Comparison of ENCODE assay signal across 11 cellular contexts in genomic region chr10:13949844-13950542, GRCh38.
DNase-seq lines count a peak whose midpoint lies in the region; ATAC-seq, FAIRE-seq and TF ChIP-seq lines count a peak whose summit lies in the region.
"Had no signal": no experiment of that assay in that cellular context is flagged by ENCODE, and none has a peak within 500 bp of the region (broad histone marks: within the 10 kb centered on the region; RNA-seq: fewer than 3 reads in every experiment).

No MANE protein-coding gene starts in this region.

- H3K36me3 ChIP-seq in bronchial epithelial cell (ENCODE audit: control insufficient read depth, insufficient read depth, low read length) (no peaks in the 10 kb centered on the region), right atrium auricular region (no peaks in the 10 kb centered on the region), suprapubic skin (no peaks in the 10 kb centered on the region)
- H3K36me3 ChIP-seq: upper lobe of left lung had no signal

- FAIRE-seq in bronchial epithelial cell (lab: Jason Lieb, UNC): no peak

- no peak for TF ChIP-seq EP300 in suprapubic skin (IDR thresholded peaks at IDR 0.05)

- H3K4me1 ChIP-seq in right atrium auricular region (peaks cover 0 to 10% of the 10 kb centered on the region in 2 donors), suprapubic skin (peaks cover 13% of the 10 kb centered on the region)

- ATAC-seq in GM21381 (IDR thresholded peaks at IDR 0.05; ENCODE audit: unreplicated experiment): no peak
- no peak for ATAC-seq in HG03378 (IDR thresholded peaks at IDR 0.05; ENCODE audit: unreplicated experiment)

- TF ChIP-seq POLR2A in suprapubic skin (IDR thresholded peaks at IDR 0.05): no peak

- DNase-seq in HS-5 (ENCODE audit: low read depth) (peak; percentile 87), bronchial epithelial cell (ENCODE audit: low read depth) (peak; percentile 78), right atrium auricular region (ENCODE audit: low spot score) (peak; percentile 63), suprapubic skin (ENCODE audit: low spot score in 2 of 2) (no peak)
- DNase-seq in activated CD4-positive, alpha-beta T cell treated with anti-CD3 and anti-CD28 coated beads, Interleukin-2, amount 50 U/mL, for 48 hours: no peak
- DNase-seq: DND-41, MM.1S, NCI-H526 treated with DMSO at 0.1 percent for 48 hours, upper lobe of left lung had no signal

- H3K27ac ChIP-seq in right atrium auricular region: peak overlapping the region; percentile 35 to 64
- H3K27ac ChIP-seq in suprapubic skin: peak overlapping the region; percentile 63

- no peaks in the 10 kb centered on the region for H3K27me3 ChIP-seq in bronchial epithelial cell (ENCODE audit: control insufficient read depth, insufficient read depth, low read length)
- H3K27me3 ChIP-seq in right atrium auricular region: no peaks in the 10 kb centered on the region
- H3K27me3 ChIP-seq in suprapubic skin: no peaks in the 10 kb centered on the region
- H3K27me3 ChIP-seq: upper lobe of left lung had no signal

- TF ChIP-seq CTCF in bronchial epithelial cell (IDR thresholded peaks at IDR 0.05; ENCODE audit: insufficient read depth, low read length, severe bottlenecking) (no peak), right atrium auricular region (IDR thresholded peaks at IDR 0.05) (no peak), suprapubic skin (IDR thresholded peaks at IDR 0.05) (no peak)

- no peak overlapping the region for H3K4me3 ChIP-seq in bronchial epithelial cell (ENCODE audit: low read depth, low read length)
- H3K4me3 ChIP-seq in right atrium auricular region: no peak overlapping the region
- H3K4me3 ChIP-seq in suprapubic skin: no peak overlapping the region
- H3K4me3 ChIP-seq: upper lobe of left lung had no signal

- 61% methylated on average over 3 of the region's 3 CpGs for whole genome bisulfite sequencing in suprapubic skin

- H3K9me3 ChIP-seq in right atrium auricular region (no peaks in the 10 kb centered on the region), suprapubic skin (no peaks in the 10 kb centered on the region)
- H3K9me3 ChIP-seq: upper lobe of left lung had no signal

Comparison
In these comparisons a context has a peak if more than half of its experiments do, and no peak if none do; other contexts are left out.
1. DNase-seq: peak in HS-5 (single experiment), bronchial epithelial cell (single experiment) and right atrium auricular region (single experiment); none in suprapubic skin (0 of 2) and activated CD4-positive, alpha-beta T cell treated with anti-CD3 and anti-CD28 coated beads, Interleukin-2, amount 50 U/mL, for 48 hours (0 of 2).